23 cellular contexts compared by ENCODE assay signal in the genomic region with DNA sequence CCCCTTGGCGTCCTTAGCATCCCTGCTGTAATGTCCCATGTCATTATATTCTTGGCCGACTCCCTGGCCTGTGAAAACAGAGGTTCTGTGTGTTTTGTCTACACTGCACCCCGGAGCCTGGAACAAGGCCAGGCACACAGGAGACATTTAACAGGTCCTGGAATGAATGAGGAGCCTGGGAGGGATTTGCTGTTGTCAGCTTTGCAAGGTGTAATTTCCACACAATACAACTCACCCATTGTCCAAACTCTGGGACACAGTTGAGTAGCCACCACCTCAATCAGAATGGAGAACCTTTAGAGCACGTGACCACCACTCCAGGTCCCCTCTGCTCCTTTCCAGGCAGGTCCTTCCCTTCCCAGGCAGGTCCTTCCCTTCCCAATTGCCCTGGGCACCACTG. TPM values are rescaled to one million over a fixed set of nuclear protein-coding genes. Genes with fewer than 3 reads are reported as not detected.
DNase-seq lines count a peak whose midpoint lies in the region; ATAC-seq and TF ChIP-seq lines count a peak whose summit lies in the region.
"Had no signal": no experiment of that assay in that cellular context is flagged by ENCODE, and none has a peak within 500 bp of the region (broad histone marks: within the 10 kb centered on the region; RNA-seq: fewer than 3 reads in every experiment).

No MANE protein-coding gene starts in this region.

- H2BK120ac ChIP-seq in neuronal stem cell (ENCODE audit: low read depth, low read length) = no peak overlapping the region

- no peak overlapping the region for H4K91ac ChIP-seq in neuronal stem cell (ENCODE audit: low read depth, low read length, poor library complexity)

- CTCF ChIA-PET in MCF 10A (lab: Yijun Ruan, JAX) = interaction anchor here (0.7 kb wide), 3 partner anchors 9 to 104 kb away, joined by 3 to 5 read pairs (median 3); no protein-coding TSS in a partner anchor

- ATAC-seq in HG02759 (IDR thresholded peaks at IDR 0.05; ENCODE audit: unreplicated experiment) (no peak), GM21447 (IDR thresholded peaks at IDR 0.05; ENCODE audit: unreplicated experiment) (no peak), HG02798 (IDR thresholded peaks at IDR 0.05; ENCODE audit: poor library complexity, unreplicated experiment) (no peak)
- ATAC-seq: HepG2, Right ventricle myocardium inferior, SK-N-SH treated with all-trans-retinoic acid at 6 μM for 48 hours had no signal

- POLR2A ChIA-PET in MCF 10A (lab: Yijun Ruan, JAX) = interaction anchor here (0.6 kb wide), 1 partner anchor 134 kb away, joined by 3 read pairs; no protein-coding TSS in a partner anchor

- H3K27me3 ChIP-seq in breast epithelium = no peaks in the 10 kb centered on the region
- no peaks in the 10 kb centered on the region for H3K27me3 ChIP-seq in neuronal stem cell (ENCODE audit: control insufficient read depth in 3 of 3, insufficient read depth in 3 of 3, low read depth in 1 of 3, low read length in 3 of 3)
- H3K27me3 ChIP-seq: SJCRH30 had no signal

- WGBS in neuronal stem cell (ENCODE audit: extremely low coverage in 2 of 2, insufficient read length in 2 of 2, insufficient replicate concordance in 1 of 2), 2 donors = no CpG with 5 or more reads among the region's 4 CpGs

- H3K36me3 ChIP-seq in breast epithelium (no peaks in the 10 kb centered on the region), neuronal stem cell (replicated peaks in 1 of 2; ENCODE audit: control insufficient read depth in 2 of 2, insufficient read depth in 2 of 2, low read length in 2 of 2) (no peaks in the 10 kb centered on the region)
- H3K36me3 ChIP-seq: SJCRH30 had no signal

- peak overlapping the region; percentile 34 for H2AK5ac ChIP-seq in neuronal stem cell (ENCODE audit: low read depth, low read length)

- peak overlapping the region; percentile 32 for H2BK15ac ChIP-seq in neuronal stem cell (ENCODE audit: low read length)

- H3K4me1 Mint-ChIP-seq in MCF 10A (ENCODE audit: insufficient read depth, unreplicated experiment) = peaks cover 12% of the 10 kb centered on the region
- H3K4me1 Mint-ChIP-seq in dendritic cell treated with granulocyte-macrophage colony-stimulating factor and Interleukin-4, amounts not matched to agents 40 ng/mL and 50 ng/mL, for 4 days (ENCODE audit: low read depth) = peaks cover 56% of the 10 kb centered on the region

- no peak overlapping the region for H2BK12ac ChIP-seq in neuronal stem cell (ENCODE audit: low read length)

- intact Hi-C loops in breast epithelium (cut with DNase I; ENCODE audit: low total_unique reads) = no loop called here
- intact Hi-C loops in MCF 10A (cut with micrococcal nuclease) = no loop called here
- intact Hi-C loops in dendritic cell treated with granulocyte-macrophage colony-stimulating factor and Interleukin-4, amounts not matched to agents 40 ng/mL and 50 ng/mL, for 4 days (cut with micrococcal nuclease) = no loop called here

- TF ChIP-seq POLR2A in breast epithelium (IDR thresholded peaks at IDR 0.05) = no peak

- BruUV-seq in MCF 10A (replicated peaks; lab: Mats Ljungman, UMichigan) = no TSS peak

- H3K27me3 Mint-ChIP-seq in MCF 10A (ENCODE audit: insufficient read depth, unreplicated experiment) = no peaks in the 10 kb centered on the region
- peaks cover 28% of the 10 kb centered on the region for H3K27me3 Mint-ChIP-seq in dendritic cell treated with granulocyte-macrophage colony-stimulating factor and Interleukin-4, amounts not matched to agents 40 ng/mL and 50 ng/mL, for 4 days

- H3K36me3 Mint-ChIP-seq in MCF 10A (ENCODE audit: insufficient read depth, unreplicated experiment) = no peaks in the 10 kb centered on the region
- peaks cover 10% of the 10 kb centered on the region for H3K36me3 Mint-ChIP-seq in dendritic cell treated with granulocyte-macrophage colony-stimulating factor and Interleukin-4, amounts not matched to agents 40 ng/mL and 50 ng/mL, for 4 days (ENCODE audit: low read depth)

- no peak overlapping the region for H3K9ac ChIP-seq in neuronal stem cell (ENCODE audit: low read depth, low read length, poor library complexity)

- H3K4me3 Mint-ChIP-seq in MCF 10A (ENCODE audit: unreplicated experiment) = no peak overlapping the region
- no peak overlapping the region for H3K4me3 Mint-ChIP-seq in dendritic cell treated with granulocyte-macrophage colony-stimulating factor and Interleukin-4, amounts not matched to agents 40 ng/mL and 50 ng/mL, for 4 days

- H2AFZ ChIP-seq in neuronal stem cell (ENCODE audit: low read length) = no peak overlapping the region

- no peak overlapping the region for H3K4me2 ChIP-seq in neuronal stem cell (ENCODE audit: insufficient read depth, low read length, poor library complexity, severe bottlenecking)

- no peak overlapping the region for H3K14ac ChIP-seq in neuronal stem cell (ENCODE audit: low read length)

- DNase-seq in breast epithelium (ENCODE audit: low spot score in 2 of 2) = peak in 1 of 2 donors; percentile 73
- no peak for DNase-seq in MCF 10A (ENCODE audit: unreplicated experiment)
- DNase-seq in neuronal stem cell (ENCODE audit: low spot score) = no peak
- no peak for DNase-seq in inferior parietal cortex (ENCODE audit: extremely low spot score)
- DNase-seq: 8988T, ACHN, GOT3, HCEC 1CT, KBM-7, MM.1S, NCI-H1417, NCI-H1694 treated with DMSO at 0.1 percent for 48 hours, NCI-H2171, NCI-H226, NCI-H510A, SJCRH30 had no signal

- H3K27ac ChIP-seq in breast epithelium (peak overlapping the region; percentile 43 to 57), neuronal stem cell (replicated peaks; ENCODE audit: low read length) (no peak overlapping the region)
- H3K27ac ChIP-seq: SJCRH30 had no signal

- H3K9me3 ChIP-seq in breast epithelium = peaks cover 11% of the 10 kb centered on the region in 2 donors
- H3K9me3 ChIP-seq in neuronal stem cell (replicated peaks in 1 of 2; ENCODE audit: control insufficient read depth in 2 of 2, insufficient read depth in 1 of 2, low read depth in 1 of 2, low read length in 2 of 2) = peaks cover 0 to 14% of the 10 kb centered on the region in 2 donors
- H3K9me3 ChIP-seq: SJCRH30 had no signal

- H2BK5ac ChIP-seq in neuronal stem cell (ENCODE audit: low read length) = no peak overlapping the region

- H3K4me3 ChIP-seq in breast epithelium = no peak overlapping the region
- no peak overlapping the region for H3K4me3 ChIP-seq in neuronal stem cell (ENCODE audit: low read length in 2 of 2)
- H3K4me3 ChIP-seq: SJCRH30 had no signal

- H3K9me3 Mint-ChIP-seq in MCF 10A (ENCODE audit: unreplicated experiment) = no peaks in the 10 kb centered on the region
- peaks cover 22% of the 10 kb centered on the region for H3K9me3 Mint-ChIP-seq in dendritic cell treated with granulocyte-macrophage colony-stimulating factor and Interleukin-4, amounts not matched to agents 40 ng/mL and 50 ng/mL, for 4 days

- no peak overlapping the region for H3K23ac ChIP-seq in neuronal stem cell (ENCODE audit: low read depth, low read length, poor library complexity)

- no peaks in the 10 kb centered on the region for H3K4me1 ChIP-seq in breast epithelium
- H3K4me1 ChIP-seq in neuronal stem cell (ENCODE audit: control insufficient read depth in 2 of 2, insufficient read depth in 1 of 2, low read depth in 1 of 2, low read length in 2 of 2) = peaks cover 14 to 18% of the 10 kb centered on the region in 2 donors

- peak overlapping the region; percentile 75 for H3K18ac ChIP-seq in neuronal stem cell (ENCODE audit: low read length)

- no peaks in the 10 kb centered on the region for H3K79me1 ChIP-seq in neuronal stem cell (ENCODE audit: low read depth, low read length)

- no peak for TF ChIP-seq CTCF in breast epithelium (IDR thresholded peaks at IDR 0.05)
- no peak for TF ChIP-seq CTCF in MCF 10A (IDR thresholded peaks at IDR 0.05; ENCODE audit: unreplicated experiment)

- H4K8ac ChIP-seq in neuronal stem cell (ENCODE audit: low read depth, low read length) = no peak overlapping the region

- no peak overlapping the region for H3K4ac ChIP-seq in neuronal stem cell (ENCODE audit: low read length)

- no peak overlapping the region for H3K27ac Mint-ChIP-seq in MCF 10A (ENCODE audit: low read depth, unreplicated experiment)
- peak overlapping the region; percentile 55 for H3K27ac Mint-ChIP-seq in dendritic cell treated with granulocyte-macrophage colony-stimulating factor and Interleukin-4, amounts not matched to agents 40 ng/mL and 50 ng/mL, for 4 days

RNA-seq across cellular contexts. Expression of gene PDGFB, which starts 14.9 kb away (rescaled TPM):
- 10 to 100 TPM in 1 of 3 donors, 1 to 10 TPM in 2; 5.3 to 11.1 (median 8.5) TPM for total RNA-seq in breast epithelium
- 0.29 and 0.37 TPM in 2 replicates for total RNA-seq in MCF 10A (2022)
- polyA plus RNA-seq in neuronal stem cell (2013, experiment 1 of 2) = 2.6 TPM
- polyA plus RNA-seq in neuronal stem cell (2013, experiment 2 of 2) = 2.8 TPM

RNA-seq across cellular contexts. Expression of gene RPL3, which starts 59.7 kb away (rescaled TPM):
- 1,000 to 10,000 TPM; 1,827 to 3,262 (median 2,633) TPM for total RNA-seq in breast epithelium
- total RNA-seq in MCF 10A (2022) = 3,475 and 3,632 TPM in 2 replicates
- polyA plus RNA-seq in neuronal stem cell (2013, experiment 1 of 2) = 3,109 TPM
- 3,051 TPM for polyA plus RNA-seq in neuronal stem cell (2013, experiment 2 of 2)
